ENCODE assay signal across 12 cellular contexts in genomic region chr14:55780156-55780946, GRCh38.
A peak's percentile ranks its signal among the peaks of the same experiment; 100 is the strongest.
DNase-seq lines count a peak whose midpoint lies in the region; ATAC-seq and TF ChIP-seq lines count a peak whose summit lies in the region.
"Had no signal": no experiment of that assay in that cellular context is flagged by ENCODE, and none has a peak within 500 bp of the region (broad histone marks: within the 10 kb centered on the region; RNA-seq: fewer than 3 reads in every experiment).

No MANE protein-coding gene starts in this region.

- POLR2A ChIA-PET in SK-N-SH (lab: Yijun Ruan, JAX), result no interaction called here

- CTCF ChIA-PET in Calu3 (lab: Charles Lee) (interaction anchor here (1.3 to 1.7 kb wide), 2 partner anchors 49 to 52 kb away, joined by 4 to 5 read pairs; no protein-coding TSS in a partner anchor), SK-N-SH (lab: Yijun Ruan, JAX) (interaction anchor here (1.2 kb wide), 1 partner anchor 18 kb away, joined by 3 read pairs; no protein-coding TSS in a partner anchor)

- no TSS peak for BruUV-seq in Calu3 (replicated peaks; lab: Mats Ljungman, UMichigan)

- intact Hi-C loops in Calu3 (cut with micrococcal nuclease; ENCODE audit: unreplicated experiment), result no loop called here

- H3K9me3 ChIP-seq in RWPE2 (ENCODE audit: severe bottlenecking), result no peaks in the 10 kb centered on the region
- H3K9me3 ChIP-seq in osteoblast (ENCODE audit: low read depth, low read length), result no peaks in the 10 kb centered on the region
- no peaks in the 10 kb centered on the region for H3K9me3 ChIP-seq in SK-N-SH

- peak overlapping the region; percentile 27 for H3K27ac ChIP-seq in RWPE2 (ENCODE audit: poor library complexity, severe bottlenecking)
- H3K27ac ChIP-seq in osteoblast (ENCODE audit: low read depth, low read length), result peak overlapping the region; percentile 54
- H3K27ac ChIP-seq in SK-N-SH (ENCODE audit: low read depth in 2 of 2, low read length in 1 of 2), result no peak overlapping the region

- H3K9me2 ChIP-seq in SK-N-SH, result no peaks in the 10 kb centered on the region

- H3F3A ChIP-seq in SK-N-SH (replicated peaks; ENCODE audit: insufficient read depth), result no peaks in the 10 kb centered on the region

- H3K27me3 Mint-ChIP-seq in Calu3 (ENCODE audit: unreplicated experiment), result no peaks in the 10 kb centered on the region

- no peak overlapping the region for H2AFZ ChIP-seq in osteoblast (ENCODE audit: low read length)
- no peak overlapping the region for H2AFZ ChIP-seq in SK-N-SH (ENCODE audit: low read depth)

- no peak overlapping the region for H3K9ac ChIP-seq in SK-N-SH

- H3K27ac Mint-ChIP-seq in Calu3 (ENCODE audit: unreplicated experiment), result peak overlapping the region; percentile 83
- H3K27ac Mint-ChIP-seq: naive B cell had no signal

- H3K27me3 ChIP-seq in RWPE2 (ENCODE audit: insufficient read depth, poor library complexity, severe bottlenecking) (no peaks in the 10 kb centered on the region), osteoblast (ENCODE audit: insufficient read depth, low read length) (no peaks in the 10 kb centered on the region), SK-N-SH (ENCODE audit: insufficient read depth) (0 out of 2 replicates have a peak, but pooled peaks cover 6% of the 10 kb centered on the region)

- H3K36me3 Mint-ChIP-seq in Calu3 (ENCODE audit: insufficient read depth, unreplicated experiment), result peaks cover 16% of the 10 kb centered on the region
- H3K36me3 Mint-ChIP-seq: naive B cell had no signal

- H4K20me1 ChIP-seq in osteoblast (ENCODE audit: insufficient read depth, low read length) (no peaks in the 10 kb centered on the region), SK-N-SH (ENCODE audit: insufficient read depth) (no peaks in the 10 kb centered on the region)

- H3K4me1 ChIP-seq in RWPE2 (ENCODE audit: insufficient read depth, poor library complexity, severe bottlenecking) (peaks cover 13% of the 10 kb centered on the region), osteoblast (ENCODE audit: insufficient read depth, low read length) (peaks cover 12% of the 10 kb centered on the region), SK-N-SH (ENCODE audit: control insufficient read depth in 1 of 2, insufficient read depth in 2 of 2, low read depth in 1 of 2, low read length in 1 of 2) (no peaks in the 10 kb centered on the region; a peak in 1 of 4 replicates)

- H3K4me3 ChIP-seq in RWPE2 (ENCODE audit: severe bottlenecking), result no peak overlapping the region
- H3K4me3 ChIP-seq in osteoblast (ENCODE audit: insufficient read depth, low read length), result no peak overlapping the region
- H3K4me3 ChIP-seq in SK-N-SH (ENCODE audit: low read depth in 2 of 2, low read length in 1 of 2), result no peak overlapping the region

- H3K4me3 Mint-ChIP-seq in Calu3 (ENCODE audit: low read depth, unreplicated experiment), result peak overlapping the region; percentile 39
- H3K4me3 Mint-ChIP-seq: naive B cell had no signal

- WGBS in SK-N-SH (ENCODE audit: low lambda C conversion rate), result 27% methylated on average over 8 of the region's 8 CpGs

- peaks cover 4% of the 10 kb centered on the region for H3K9me3 Mint-ChIP-seq in Calu3 (ENCODE audit: low read depth, unreplicated experiment)

- TF ChIP-seq EP300 in SK-N-SH (IDR thresholded peaks at IDR 0.05; ENCODE audit: borderline replicate concordance in 1 of 2, low read depth in 1 of 2, low read length in 1 of 2), result no peak

- DNase-seq in Calu3 (peak; percentile 85), RWPE2 (ENCODE audit: low spot score) (peak; percentile 87), fibroblast of gingiva (ENCODE audit: low read depth) (peak; percentile 85), osteoblast (ENCODE audit: insufficient read length, low spot score, missing footprints) (no peak), SK-N-SH (no peak), NCI-H146 (lab: John Stamatoyannopoulos, UW) (no peak)
- DNase-seq in effector CD8-positive, alpha-beta T cell (lab: John Stamatoyannopoulos, UW), result no peak
- DNase-seq: activated CD4-positive, alpha-beta T cell treated with anti-CD3 and anti-CD28 coated beads for 48 hours; central memory CD4-positive, alpha-beta T cell; naive B cell; NCI-H526 treated with DMSO at 0.1 percent for 48 hours had no signal

- H3K79me2 ChIP-seq in osteoblast (ENCODE audit: insufficient read depth, low read length) (no peaks in the 10 kb centered on the region), SK-N-SH (ENCODE audit: insufficient read depth) (no peaks in the 10 kb centered on the region)

- TF ChIP-seq RAD21 in SK-N-SH (IDR thresholded peaks at IDR 0.05; ENCODE audit: low read length), result no peak

- no peaks in the 10 kb centered on the region for H3K36me3 ChIP-seq in RWPE2 (ENCODE audit: low read depth)
- no peaks in the 10 kb centered on the region for H3K36me3 ChIP-seq in osteoblast (ENCODE audit: insufficient read depth, low read length)
- no peaks in the 10 kb centered on the region for H3K36me3 ChIP-seq in SK-N-SH (replicated peaks in 1 of 2; ENCODE audit: control insufficient read depth in 1 of 2, insufficient read depth in 2 of 2, low read length in 1 of 2)

- H3K4me1 Mint-ChIP-seq in Calu3 (ENCODE audit: low read depth, unreplicated experiment), result peaks cover 47% of the 10 kb centered on the region
- H3K4me1 Mint-ChIP-seq: naive B cell had no signal

- H3K4me2 ChIP-seq in osteoblast (ENCODE audit: insufficient read depth, low read length) (peak overlapping the region; percentile 35), SK-N-SH (no peak overlapping the region)

- ATAC-seq in RWPE2 (ENCODE audit: low read depth), result peak; percentile 91
- ATAC-seq in HG02759 (IDR thresholded peaks at IDR 0.05; ENCODE audit: unreplicated experiment), result no peak

- no peak for TF ChIP-seq CTCF in Calu3 (IDR thresholded peaks at IDR 0.05; ENCODE audit: unreplicated experiment)
- TF ChIP-seq CTCF in RWPE2 (IDR thresholded peaks at IDR 0.05; ENCODE audit: poor library complexity, severe bottlenecking), result no peak
- TF ChIP-seq CTCF in osteoblast (IDR thresholded peaks at IDR 0.05; ENCODE audit: extremely low read depth, low read depth, low read length), result no peak
- no peak for TF ChIP-seq CTCF in SK-N-SH (IDR thresholded peaks at IDR 0.05)

TF ChIP-seq in SK-N-SH, 30 proteins besides CTCF, POLR2A, EP300 and RAD21:
- TF ChIP-seq IRF3 (IDR thresholded peaks at IDR 0.05; ENCODE audit: low read depth, low read length) (no peak), GABPA (IDR thresholded peaks at IDR 0.05; ENCODE audit: low read depth) (no peak), ZBTB33 (IDR thresholded peaks at IDR 0.05; ENCODE audit: borderline replicate concordance, low read depth) (no peak), GATA2 (CRISPR knock-in tag; IDR thresholded peaks at IDR 0.05) (no peak), TCF12 (IDR thresholded peaks at IDR 0.05) (no peak), MXI1 (IDR thresholded peaks at IDR 0.05; ENCODE audit: low read depth, low read length) (no peak), JUND (IDR thresholded peaks at IDR 0.05) (no peak), EZH2phosphoT487 (IDR thresholded peaks at IDR 0.05; ENCODE audit: borderline replicate concordance, low read depth) (no peak), USF1 (IDR thresholded peaks at IDR 0.05; ENCODE audit: borderline replicate concordance, low read depth) (no peak), NFIC (IDR thresholded peaks at IDR 0.05; ENCODE audit: borderline replicate concordance) (no peak), RXRA (IDR thresholded peaks at IDR 0.05; ENCODE audit: borderline replicate concordance, low read depth) (no peak), FOXJ3 (CRISPR knock-in tag; IDR thresholded peaks at IDR 0.05) (no peak), SMC3 (IDR thresholded peaks at IDR 0.05; ENCODE audit: low read depth, low read length) (no peak), POLR2AphosphoS5 (IDR thresholded peaks at IDR 0.05; ENCODE audit: low read depth, low read length) (no peak), TEAD4 (IDR thresholded peaks at IDR 0.05; ENCODE audit: borderline replicate concordance, insufficient read depth) (no peak), FOSL2 (IDR thresholded peaks at IDR 0.05; ENCODE audit: borderline replicate concordance, low read depth) (no peak)

Comparison
In these comparisons a context has a peak if more than half of its experiments do, and no peak if none do; other contexts are left out.
1. DNase-seq: peak in Calu3 (single experiment), RWPE2 (single experiment) and fibroblast of gingiva (single experiment); none in osteoblast (single experiment), SK-N-SH (single experiment), effector CD8-positive, alpha-beta T cell (single experiment) and NCI-H146 (single experiment).
2. H3K27ac ChIP-seq: peak in RWPE2 (single experiment) and osteoblast (single experiment); none in SK-N-SH (0 of 2).